7 cellular contexts compared by ENCODE assay signal in genomic region chr5:177493795-177494355, GRCh38. TPM values are rescaled to one million over a fixed set of nuclear protein-coding genes. Genes with fewer than 3 reads are reported as not detected.
A peak's percentile ranks its signal among the peaks of the same experiment; 100 is the strongest.
DNase-seq lines count a peak whose midpoint lies in the region; ATAC-seq and TF ChIP-seq lines count a peak whose summit lies in the region.
"Had no signal": no experiment of that assay in that cellular context is flagged by ENCODE, and none has a peak within 500 bp of the region (broad histone marks: within the 10 kb centered on the region; RNA-seq: fewer than 3 reads in every experiment).

No MANE protein-coding gene starts in this region.

- H3K27ac ChIP-seq in right atrium auricular region (peak overlapping the region; percentile 95 to 97), foreskin keratinocyte (peak overlapping the region; percentile 85), upper lobe of right lung (peak overlapping the region; percentile 81)

- H3K36me3 ChIP-seq in right atrium auricular region (peaks cover 49% of the 10 kb centered on the region), upper lobe of right lung (peaks cover 18% of the 10 kb centered on the region)

- H3K4me3 ChIP-seq in right atrium auricular region (peak overlapping the region in 1 of 2 donors; percentile 26), upper lobe of right lung (no peak overlapping the region)

- no peak for TF ChIP-seq CTCF in right atrium auricular region (IDR thresholded peaks at IDR 0.05)
- no peak for TF ChIP-seq CTCF in foreskin keratinocyte (conservative IDR thresholded peaks at IDR 0.05)
- TF ChIP-seq CTCF in upper lobe of right lung (IDR thresholded peaks at IDR 0.05) = no peak

- ATAC-seq in foreskin keratinocyte (no peak), upper lobe of right lung (no peak), GM18868 (IDR thresholded peaks at IDR 0.05; ENCODE audit: unreplicated experiment) (no peak), HG02763 (IDR thresholded peaks at IDR 0.05; ENCODE audit: unreplicated experiment) (no peak)

- DNase-seq in right atrium auricular region (ENCODE audit: low spot score) (no peak), cardiac septum (ENCODE audit: low spot score) (no peak), foreskin keratinocyte (no peak), upper lobe of right lung (no peak)
- DNase-seq: T-helper 9 cell had no signal

- H3K4me1 ChIP-seq in right atrium auricular region (peaks cover 0 to 71% of the 10 kb centered on the region in 2 donors), foreskin keratinocyte (peaks cover 24% of the 10 kb centered on the region), upper lobe of right lung (peaks cover 47% of the 10 kb centered on the region)

- H3K27me3 ChIP-seq in right atrium auricular region = no peaks in the 10 kb centered on the region
- H3K27me3 ChIP-seq in foreskin keratinocyte = peaks cover 6% of the 10 kb centered on the region
- H3K27me3 ChIP-seq in upper lobe of right lung = no peaks in the 10 kb centered on the region

- no peaks in the 10 kb centered on the region for H3K9me3 ChIP-seq in right atrium auricular region
- H3K9me3 ChIP-seq in upper lobe of right lung = no peaks in the 10 kb centered on the region

- intact Hi-C loops in cardiac septum (cut with DNase I) (no loop called here), upper lobe of right lung (cut with DNase I) (no loop called here)

RNA-seq across cellular contexts. Expression of gene PDLIM7, which starts 3.5 kb away (rescaled TPM):
- total RNA-seq in right atrium auricular region (10 to 100 TPM; 45.8 to 56.0 TPM), cardiac septum (133 TPM), foreskin keratinocyte (71.7 and 77.8 TPM in 2 replicates), upper lobe of right lung (59.1 TPM)
- polyA plus RNA-seq in foreskin keratinocyte = 106 and 107 TPM in 2 replicates

RNA-seq across cellular contexts. Expression of gene DOK3, which starts 15.8 kb away (rescaled TPM):
- total RNA-seq in right atrium auricular region (1 to 10 TPM; 1.6 to 2.6 TPM), cardiac septum (4.7 TPM), foreskin keratinocyte (2.1 and 2.2 TPM in 2 replicates), upper lobe of right lung (45.6 TPM)
- 1.4 and 2.0 TPM in 2 replicates for polyA plus RNA-seq in foreskin keratinocyte

RNA-seq across cellular contexts. Expression of gene DBN1, which starts 20.4 kb away (rescaled TPM):
- total RNA-seq in right atrium auricular region (10 to 100 TPM; 25.0 to 47.2 TPM), cardiac septum (27.5 TPM), foreskin keratinocyte (80.8 and 88.5 TPM in 2 replicates), upper lobe of right lung (34.6 TPM)
- 69.8 and 78.7 TPM in 2 replicates for polyA plus RNA-seq in foreskin keratinocyte

RNA-seq across cellular contexts. Expression of gene DDX41, which starts 22.9 kb away (rescaled TPM):
- total RNA-seq in right atrium auricular region (10 to 100 TPM; 40.9 to 45.5 TPM), cardiac septum (37.9 TPM), foreskin keratinocyte (87.1 and 91.0 TPM in 2 replicates), upper lobe of right lung (61.6 TPM)
- 82.6 and 85.8 TPM in 2 replicates for polyA plus RNA-seq in foreskin keratinocyte

RNA-seq across cellular contexts. Expression of gene PRR7, which starts 47.3 kb away (rescaled TPM):
- 1 to 10 TPM in 1 of 2 donors, under 1 TPM in 1; 0.90 to 1.1 TPM for total RNA-seq in right atrium auricular region
- total RNA-seq in cardiac septum = 5.1 TPM
- 2.4 and 3.0 TPM in 2 replicates for total RNA-seq in foreskin keratinocyte
- 4.7 and 5.0 TPM in 2 replicates for polyA plus RNA-seq in foreskin keratinocyte
- 2.1 TPM for total RNA-seq in upper lobe of right lung
